In the genomic region with DNA sequence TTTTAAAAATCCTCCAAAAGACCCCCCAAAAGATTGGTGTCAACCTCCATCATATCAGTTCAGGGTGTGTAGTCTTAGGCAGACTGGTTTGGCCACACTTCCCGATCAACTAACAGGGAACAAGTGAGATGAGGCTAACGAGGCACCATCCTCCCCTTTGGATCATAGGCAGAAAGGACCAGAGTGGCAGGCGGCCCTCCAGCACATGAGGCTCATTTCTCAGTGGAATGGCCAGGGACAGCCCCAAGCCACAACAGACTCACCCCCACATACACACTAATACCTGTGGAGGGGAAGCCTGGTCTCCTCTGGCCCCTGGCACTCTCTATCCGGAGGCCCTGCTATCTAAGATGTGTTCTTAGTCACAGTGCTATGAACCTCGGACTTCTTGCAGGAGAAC, we compare ENCODE assay signal across 30 cellular contexts. TPM values are rescaled to one million over a fixed set of nuclear protein-coding genes. Genes with fewer than 3 reads are reported as not detected.
"Had no signal": no experiment of that assay in that cellular context is flagged by ENCODE, and none has a peak within 500 bp of the region (broad histone marks: within the 10 kb centered on the region; RNA-seq: fewer than 3 reads in every experiment).

No MANE protein-coding gene starts in this region.

- H3K9me3 Mint-ChIP-seq: activated CD4-positive, alpha-beta memory T cell treated with anti-CD3 and anti-CD28 coated beads for 36 hours; activated CD4-positive, alpha-beta T cell treated with anti-CD3 and anti-CD28 coated beads, Interleukin-2, amount 10 ng/mL, durations not matched to agents 7 days and 5 days; activated naive CD4-positive, alpha-beta T cell treated with anti-CD3 and anti-CD28 coated beads, Interleukin-2, amount 10 ng/mL, durations not matched to agents 7 days and 5 days; activated naive CD8-positive, alpha-beta T cell treated with anti-CD3 and anti-CD28 coated beads, Interleukin-2, amount 10 ng/mL, durations not matched to agents 7 days and 5 days; activated T-helper 2 cell treated with anti-CD3 and anti-CD28 coated beads, Interferon-gamma antibody, Interleukin-2, Interleukin-4, amounts not matched to agents 10 μg/mL and 5 μg/mL and 100 μg/mL, durations not matched to agents 14 hours and 24 hours and 36 hours had no signal

- H3K36me3 Mint-ChIP-seq: activated CD4-positive, alpha-beta memory T cell treated with anti-CD3 and anti-CD28 coated beads for 36 hours; activated naive CD4-positive, alpha-beta T cell treated with anti-CD3 and anti-CD28 coated beads, Interleukin-2, amount 10 ng/mL, durations not matched to agents 7 days and 5 days; activated naive CD8-positive, alpha-beta T cell treated with anti-CD3 and anti-CD28 coated beads, Interleukin-2, amount 10 ng/mL, durations not matched to agents 7 days and 5 days had no signal

- H3K27me3 Mint-ChIP-seq: activated CD4-positive, alpha-beta memory T cell treated with anti-CD3 and anti-CD28 coated beads for 36 hours had no signal

- H3K4me1 ChIP-seq: breast epithelium, SJCRH30 had no signal

- ATAC-seq: Right ventricle myocardium inferior had no signal

- H3K4me3 Mint-ChIP-seq: activated CD4-positive, alpha-beta memory T cell treated with anti-CD3 and anti-CD28 coated beads for 36 hours; activated CD4-positive, alpha-beta T cell treated with anti-CD3 and anti-CD28 coated beads, Interleukin-2, amount 10 ng/mL, durations not matched to agents 7 days and 5 days; activated naive CD4-positive, alpha-beta T cell treated with anti-CD3 and anti-CD28 coated beads, Interleukin-2, amount 10 ng/mL, durations not matched to agents 7 days and 5 days; activated naive CD8-positive, alpha-beta T cell treated with anti-CD3 and anti-CD28 coated beads, Interleukin-2, amount 10 ng/mL, durations not matched to agents 7 days and 5 days had no signal

- H3K27me3 ChIP-seq: breast epithelium, MG63, SJCRH30 had no signal

- H3K9me3 ChIP-seq: breast epithelium, MG63, SJCRH30, SK-N-SH had no signal

- H3K36me3 ChIP-seq: breast epithelium, MG63, SJCRH30 had no signal

- H3K4me3 ChIP-seq: breast epithelium, MG63, SJCRH30 had no signal

- H3K9me2 ChIP-seq: SK-N-SH had no signal

- H3K9ac ChIP-seq: SK-N-SH had no signal

- H3K27ac Mint-ChIP-seq: activated CD4-positive, alpha-beta memory T cell treated with anti-CD3 and anti-CD28 coated beads for 36 hours; activated CD4-positive, alpha-beta T cell treated with anti-CD3 and anti-CD28 coated beads, Interleukin-2, amount 10 ng/mL, durations not matched to agents 7 days and 5 days; activated naive CD4-positive, alpha-beta T cell treated with anti-CD3 and anti-CD28 coated beads, Interleukin-2, amount 10 ng/mL, durations not matched to agents 7 days and 5 days; activated naive CD8-positive, alpha-beta T cell treated with anti-CD3 and anti-CD28 coated beads, Interleukin-2, amount 10 ng/mL, durations not matched to agents 7 days and 5 days; activated T-helper 2 cell treated with anti-CD3 and anti-CD28 coated beads, Interferon-gamma antibody, Interleukin-2, Interleukin-4, amounts not matched to agents 10 μg/mL and 5 μg/mL and 100 μg/mL, durations not matched to agents 14 hours and 24 hours and 36 hours had no signal

- DNase-seq: activated CD4-positive, alpha-beta memory T cell treated with anti-CD3 and anti-CD28 coated beads for 36 hours; activated CD4-positive, alpha-beta T cell treated with anti-CD3 and anti-CD28 coated beads, Interleukin-2, amount 10 ng/mL, durations not matched to agents 7 days and 5 days; activated CD4-positive, CD25-positive, alpha-beta regulatory T cell; activated CD8-positive, alpha-beta memory T cell treated with anti-CD3 and anti-CD28 coated beads for 24 hours; activated gamma-delta T cell treated with Interleukin-2 at 50 U/mL for 16 hours; activated naive CD4-positive, alpha-beta T cell treated with anti-CD3 and anti-CD28 coated beads, Interleukin-2, amount 10 ng/mL, durations not matched to agents 7 days and 5 days; activated naive CD8-positive, alpha-beta T cell treated with anti-CD3 and anti-CD28 coated beads, Interleukin-2, amount 10 ng/mL, durations not matched to agents 7 days and 5 days; activated T-cell treated with anti-CD3 and anti-CD28 coated beads for 4 hours; activated T-cell treated with anti-CD3 and anti-CD28 coated beads, Interleukin-2, amount 50 U/mL, for 48 hours; aorta; central memory CD4-positive, alpha-beta T cell; MG63; NCI-H1105; NCI-H1436; NCI-H1694 treated with DMSO at 0.1 percent for 48 hours; NCI-H2029 treated with DMSO at 0.1 percent for 48 hours; NCI-H345; NCI-H510A; NCI-H526 treated with DMSO at 0.1 percent for 48 hours; NCI-H82; RPMI8226; SJCRH30; SK-N-SH; T-helper 1 cell had no signal

- H3K27ac ChIP-seq: breast epithelium, SJCRH30, VCaP had no signal

- H3K4me2 ChIP-seq: SK-N-SH had no signal

RNA-seq across cellular contexts. Expression of gene CAPN2, which starts 17.3 kb away (rescaled TPM):
- total RNA-seq: OCI-LY7 had no signal

RNA-seq across cellular contexts. Expression of gene CAPN8, which starts 29.5 kb away (rescaled TPM):
- total RNA-seq: activated CD4-positive, alpha-beta memory T cell treated with anti-CD3 and anti-CD28 coated beads for 36 hours; activated CD4-positive, alpha-beta T cell treated with anti-CD3 and anti-CD28 coated beads, Interleukin-2, amount 10 ng/mL, durations not matched to agents 7 days and 5 days; activated T-helper 2 cell treated with anti-CD3 and anti-CD28 coated beads, Interferon-gamma antibody, Interleukin-2, Interleukin-4, amounts not matched to agents 10 μg/mL and 5 μg/mL and 100 μg/mL, durations not matched to agents 14 hours and 24 hours and 36 hours; OCI-LY7; Right ventricle myocardium inferior; SJCRH30; T-helper 2 cell treated with Interferon-gamma antibody and Interleukin-4, amounts not matched to agents 100 ng/mL and 5 ng/mL, for 36 hours had no signal
- polyA plus RNA-seq: SK-N-SH had no signal
